6 cellular contexts compared by ENCODE assay signal in the genomic region with DNA sequence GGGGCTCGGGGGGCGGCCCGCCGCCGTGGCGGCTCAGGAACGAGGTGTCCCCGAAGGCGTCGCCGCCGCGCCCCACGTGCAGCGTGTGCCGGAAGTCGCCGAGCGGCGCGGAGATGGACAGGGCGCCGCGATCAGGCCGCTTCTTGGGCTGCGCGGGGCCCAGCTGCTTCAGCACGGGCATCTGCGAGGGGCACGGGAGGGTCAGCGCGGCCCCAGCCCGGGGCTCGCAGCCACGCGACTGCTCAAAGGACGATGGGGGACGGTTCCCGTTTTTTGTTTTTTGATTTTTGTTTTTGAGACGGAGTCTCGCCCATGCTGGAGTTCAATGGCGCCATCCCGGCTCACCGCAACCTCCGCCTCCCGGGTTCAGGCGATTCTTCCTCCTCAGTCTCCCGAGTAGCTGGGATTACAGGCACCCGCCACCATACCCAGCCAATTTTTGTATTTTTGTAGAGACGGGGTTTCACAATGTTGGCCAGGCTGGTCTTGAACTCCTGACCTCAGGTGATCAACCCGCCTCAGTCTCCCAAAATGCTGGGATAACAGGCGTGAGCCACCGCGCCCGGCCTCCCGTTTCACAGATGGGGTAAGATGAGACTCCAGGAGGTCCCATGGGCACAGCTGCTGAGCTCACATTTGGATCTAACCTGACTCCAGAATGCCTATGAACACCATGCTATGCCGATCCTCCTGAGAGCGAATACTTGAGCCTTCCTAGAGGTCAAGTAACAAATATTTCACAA. TPM values are rescaled to one million over a fixed set of nuclear protein-coding genes. Genes with fewer than 3 reads are reported as not detected.
DNase-seq lines count a peak whose midpoint lies in the region; ATAC-seq, FAIRE-seq and TF ChIP-seq lines count a peak whose summit lies in the region.

No MANE protein-coding gene starts in this region.

- peaks cover 14% of the 10 kb centered on the region for H3K79me2 ChIP-seq in GM12878 (ENCODE audit: control insufficient read depth, insufficient read depth, low read length)

- SMC1A ChIA-PET in GM12878 (lab: Charles Lee; ENCODE audit: uncharacterized antibody, unreplicated experiment), result no interaction called here

- POLR2A ChIA-PET in GM12878 (lab: Charles Lee), result interaction anchor here (1.3 kb wide), 1 partner anchor 17 kb away, joined by 4 read pairs; a partner anchor contains a TSS

- no peak overlapping the region for H2AFZ ChIP-seq in GM12878 (ENCODE audit: control insufficient read depth, low read depth, low read length)

- TF ChIP-seq EP300 in GM12878 (IDR thresholded peaks at IDR 0.05; ENCODE audit: borderline replicate concordance in 1 of 2, control insufficient read depth in 1 of 2, low read depth in 2 of 2, low read length in 2 of 2), result no peak

- WGBS in GM12878 (ENCODE audit: insufficient coverage, insufficient replicate concordance, low lambda C conversion rate, missing lambda C conversion rate), result 95% methylated on average over 43 of the region's 58 CpGs

- no peak for TF ChIP-seq POLR2A in GM12878 (IDR thresholded peaks at IDR 0.05; ENCODE audit: low read depth, low read length)

- H3K9ac ChIP-seq in GM12878 (ENCODE audit: control insufficient read depth, insufficient read depth, low read length), result no peak overlapping the region

- H3K27me3 Mint-ChIP-seq in osteocyte (ENCODE audit: unreplicated experiment), result no peaks in the 10 kb centered on the region

- H3K36me3 ChIP-seq in GM12878 (ENCODE audit: control insufficient read depth in 2 of 2, insufficient read depth in 2 of 2, low read length in 1 of 2), result peaks cover 0 to 11% of the 10 kb centered on the region in 2 experiments; a peak in 2 of 4 replicates

- H3K4me3 Mint-ChIP-seq in osteocyte (ENCODE audit: unreplicated experiment), result peak overlapping the region; percentile 26

- no peaks in the 10 kb centered on the region for H3K9me3 Mint-ChIP-seq in osteocyte (ENCODE audit: unreplicated experiment)

- no peak for ATAC-seq in GM12878

- H3K27me3 ChIP-seq in GM12878 (replicated peaks in 1 of 2; ENCODE audit: control insufficient read depth in 2 of 2, insufficient read depth in 2 of 2, low read length in 1 of 2), result no peaks in the 10 kb centered on the region

- CTCF ChIA-PET in GM12878 (lab: Yijun Ruan, JAX), result interaction anchor here (1.3 to 1.5 kb wide), 2 partner anchors 13 to 17 kb away, joined by 4 to 7 read pairs; a partner anchor contains a TSS

- no peaks in the 10 kb centered on the region for H4K20me1 ChIP-seq in GM12878 (ENCODE audit: control insufficient read depth, insufficient read depth)

- no peaks in the 10 kb centered on the region for H3K9me3 ChIP-seq in GM12878 (replicated peaks; ENCODE audit: control insufficient read depth, insufficient read depth, low read length)

- peaks cover 37% of the 10 kb centered on the region for H3K4me1 Mint-ChIP-seq in osteocyte (ENCODE audit: unreplicated experiment)

- no TSS peak for BruUV-seq in GM12878 (replicated peaks; lab: Mats Ljungman, UMichigan)

- TF ChIP-seq RAD21 in GM12878 (IDR thresholded peaks at IDR 0.05; ENCODE audit: insufficient read depth, low read depth, low read length), result no peak

- intact Hi-C loops in GM12878 (cut with micrococcal nuclease; ENCODE audit: unreplicated experiment), result no loop called here

- H3K36me3 Mint-ChIP-seq in osteocyte (ENCODE audit: unreplicated experiment), result peaks cover 12% of the 10 kb centered on the region

- peak overlapping the region; percentile 69 for H3K27ac Mint-ChIP-seq in osteocyte (ENCODE audit: unreplicated experiment)

- in situ Hi-C loops in GM12878 (cut with MboI), result loop anchor here (10.0 kb wide), 1 partner anchor 1189 kb away; a partner anchor contains a TSS

- peak in 49 of 76 experiments; percentile 30 to 76 (median 50) for DNase-seq in HUDEP-2 (lab: John Stamatoyannopoulos, UW; ENCODE audit: unreplicated experiment in 76 of 76)
- DNase-seq in GM12878 (ENCODE audit: low read depth, low spot score), result no peak
- DNase-seq in osteocyte (ENCODE audit: extremely low spot score, unreplicated experiment), result no peak
- DNase-seq in hippocampal formation (lab: John Stamatoyannopoulos, UW), result no peak
- no peak for DNase-seq in stimulated activated CD8-positive, alpha-beta memory T cell treated with anti-CD3 and anti-CD28 coated beads, Interleukin-4, amount 100 ng/mL, for 48 hours
- DNase-seq in epidermal melanocyte (ENCODE audit: insufficient read length, low spot score), result no peak

- no peak overlapping the region for H3K4me3 ChIP-seq in GM12878

- TF ChIP-seq CTCF in GM12878 (IDR thresholded peaks at IDR 0.05 in 2 of 3, conservative IDR thresholded peaks at IDR 0.05 in 1 of 3; ENCODE audit: control insufficient read depth in 2 of 3, extremely low read depth in 1 of 3, insufficient read depth in 1 of 3, low read depth in 3 of 3, low read length in 3 of 3), result no peak
- no peak for TF ChIP-seq CTCF in osteocyte (IDR thresholded peaks at IDR 0.05)

- FAIRE-seq in GM12878 (lab: Jason Lieb, UNC), result no peak

- H3K4me1 ChIP-seq in GM12878 (ENCODE audit: control insufficient read depth, insufficient read depth, low read length), result peaks cover 12% of the 10 kb centered on the region

- no peak overlapping the region for H3K27ac ChIP-seq in GM12878 (ENCODE audit: control insufficient read depth, insufficient read depth)

- RAD21 ChIA-PET in GM12878 (lab: Charles Lee; ENCODE audit: unreplicated experiment), result no interaction called here

- no peak overlapping the region for H3K4me2 ChIP-seq in GM12878 (ENCODE audit: control insufficient read depth, insufficient read depth)

RNA-seq across cellular contexts. Expression of a gene that starts 2.0 kb away (rescaled TPM):
- total RNA-seq in GM12878 (2013; cell fraction: nucleolus; rRNA removed), result 3.4 and 4.5 TPM in 2 replicates
- total RNA-seq in GM12878 (2014; rRNA removed), result 2.9 and 4.0 TPM in 2 replicates
- total RNA-seq in GM12878 (2014; rRNA removed; fragmentation: Illumina TruSeq; extraction: Trizol), result 0.76 and 0.78 TPM in 2 replicates
- total RNA-seq in GM12878 (2021), result 2.5 and 3.5 TPM in 2 replicates
- 0.26 TPM for polyA plus RNA-seq in GM12878 (2011; ENCODE audit: low read depth)
- polyA plus RNA-seq in GM12878 (2011; rRNA removed), result 0.09 and 0.20 TPM in 2 replicates
- polyA plus RNA-seq in GM12878 (2011; cell fraction: cytosol; rRNA removed), result 0.27 and 0.55 TPM in 2 replicates
- polyA plus RNA-seq in GM12878 (2011; cell fraction: nucleus; rRNA removed), result 0.67 and 0.78 TPM in 2 replicates
- 1.1 and 1.8 TPM in 2 replicates for polyA plus RNA-seq in GM12878 (2012)
- polyA plus RNA-seq in GM12878 (2014; fragmentation: Illumina TruSeq; extraction: Trizol), result 0.11 and 0.46 TPM in 2 replicates
- polyA plus RNA-seq in GM12878 (2014; fragmentation: Nextera tagmentation; extraction: Ambion mirVana), result 1 to 10 TPM in 1 of 2 experiments, under 1 TPM in 1; 0.18 to 1.7 TPM
- polyA plus RNA-seq in GM12878 (2014; rRNA removed), result 2.1 and 2.7 TPM in 2 replicates
- polyA plus RNA-seq in GM12878 (2016; fragmentation: Nextera tagmentation; extraction: Ambion mirVana), result under 1 TPM in 1 of 2 experiments, not detected in 1; 0.09 TPM
- 0.22 and 1.8 TPM in 2 replicates for polyA minus RNA-seq in GM12878 (2011; rRNA and poly(A)+ RNA removed)
- 1.2 and 1.7 TPM in 2 replicates for polyA minus RNA-seq in GM12878 (2011; cell fraction: cytosol; rRNA and poly(A)+ RNA removed)
- 2.8 and 3.3 TPM in 2 replicates for polyA minus RNA-seq in GM12878 (2011; cell fraction: nucleus; rRNA and poly(A)+ RNA removed)
- total RNA-seq in osteocyte, result 11.0 and 11.1 TPM in 2 replicates

RNA-seq across cellular contexts. Expression of a gene that starts 7.6 kb away (rescaled TPM):
- total RNA-seq in GM12878 (2013; cell fraction: nucleolus; rRNA removed), result 3.9 and 7.3 TPM in 2 replicates
- total RNA-seq in GM12878 (2014; rRNA removed) (1.3 and 1.8 TPM in 2 replicates), GM12878 (2014; rRNA removed; fragmentation: Illumina TruSeq; extraction: Trizol) (1.2 TPM in 1 of 2 replicates, not detected in the other), GM12878 (2021) (1.4 and 1.5 TPM in 2 replicates), osteocyte (72.4 and 85.4 TPM in 2 replicates)
- polyA plus RNA-seq in GM12878 (2011; ENCODE audit: low read depth), result not detected
- polyA plus RNA-seq in GM12878 (2011; rRNA removed) (0.40 and 0.42 TPM in 2 replicates), GM12878 (2014; fragmentation: Illumina TruSeq; extraction: Trizol) (not detected in 2 replicates), GM12878 (2014; fragmentation: Nextera tagmentation; extraction: Ambion mirVana) (not detected), GM12878 (2014; rRNA removed) (1.1 and 1.4 TPM in 2 replicates), GM12878 (2016; fragmentation: Nextera tagmentation; extraction: Ambion mirVana) (not detected)
- 0.81 and 1.2 TPM in 2 replicates for polyA plus RNA-seq in GM12878 (2011; cell fraction: cytosol; rRNA removed)
- 0.23 and 0.99 TPM in 2 replicates for polyA plus RNA-seq in GM12878 (2011; cell fraction: nucleus; rRNA removed)
- polyA plus RNA-seq in GM12878 (2012), result 0.49 and 0.79 TPM in 2 replicates
- not detected in 2 replicates for polyA minus RNA-seq in GM12878 (2011; rRNA and poly(A)+ RNA removed)
- polyA minus RNA-seq in GM12878 (2011; cell fraction: cytosol; rRNA and poly(A)+ RNA removed), result not detected in 2 replicates
- not detected in 2 replicates for polyA minus RNA-seq in GM12878 (2011; cell fraction: nucleus; rRNA and poly(A)+ RNA removed)

RNA-seq across cellular contexts. Expression of a gene that starts 16.5 kb away (rescaled TPM):
- total RNA-seq in GM12878 (2013; cell fraction: nucleolus; rRNA removed), result 745 and 840 TPM in 2 replicates
- total RNA-seq in GM12878 (2014; rRNA removed) (21.7 and 26.3 TPM in 2 replicates), GM12878 (2014; rRNA removed; fragmentation: Illumina TruSeq; extraction: Trizol) (11.3 and 11.5 TPM in 2 replicates), GM12878 (2021) (119 and 145 TPM in 2 replicates), osteocyte (145 and 192 TPM in 2 replicates)
- polyA plus RNA-seq in GM12878 (2011; ENCODE audit: low read depth), result 107 TPM
- polyA plus RNA-seq in GM12878 (2011; rRNA removed) (16.2 and 36.4 TPM in 2 replicates), GM12878 (2014; fragmentation: Illumina TruSeq; extraction: Trizol) (14.8 and 32.4 TPM in 2 replicates), GM12878 (2014; fragmentation: Nextera tagmentation; extraction: Ambion mirVana) (1 to 10 TPM; 2.3 to 2.5 TPM), GM12878 (2014; rRNA removed) (143 and 168 TPM in 2 replicates), GM12878 (2016; fragmentation: Nextera tagmentation; extraction: Ambion mirVana) (10 to 100 TPM; 46.0 to 51.4 TPM)
- 67.6 and 93.3 TPM in 2 replicates for polyA plus RNA-seq in GM12878 (2011; cell fraction: cytosol; rRNA removed)
- 848 and 1,111 TPM in 2 replicates for polyA plus RNA-seq in GM12878 (2011; cell fraction: nucleus; rRNA removed)
- polyA plus RNA-seq in GM12878 (2012), result 140 and 142 TPM in 2 replicates
- polyA minus RNA-seq in GM12878 (2011; rRNA and poly(A)+ RNA removed), result 30.6 and 63.8 TPM in 2 replicates
- polyA minus RNA-seq in GM12878 (2011; cell fraction: cytosol; rRNA and poly(A)+ RNA removed), result 25.0 and 27.4 TPM in 2 replicates
- 96.6 and 120 TPM in 2 replicates for polyA minus RNA-seq in GM12878 (2011; cell fraction: nucleus; rRNA and poly(A)+ RNA removed)

RNA-seq across cellular contexts. Expression of a gene that starts 37.1 kb away (rescaled TPM):
- total RNA-seq in GM12878 (2013; cell fraction: nucleolus; rRNA removed), result not detected in 2 replicates
- total RNA-seq in GM12878 (2014; rRNA removed), result not detected in 2 replicates
- not detected in 2 replicates for total RNA-seq in GM12878 (2014; rRNA removed; fragmentation: Illumina TruSeq; extraction: Trizol)
- total RNA-seq in GM12878 (2021), result not detected in 2 replicates
- polyA plus RNA-seq in GM12878 (2011; ENCODE audit: low read depth), result not detected
- 0.26 TPM in 1 of 2 replicates, not detected in the other for polyA plus RNA-seq in GM12878 (2011; rRNA removed)
- 0.27 and 0.40 TPM in 2 replicates for polyA plus RNA-seq in GM12878 (2011; cell fraction: cytosol; rRNA removed)
- polyA plus RNA-seq in GM12878 (2011; cell fraction: nucleus; rRNA removed), result 0.54 TPM in 1 of 2 replicates, not detected in the other
- 0.18 TPM in 1 of 2 replicates, not detected in the other for polyA plus RNA-seq in GM12878 (2012)
- not detected in 2 replicates for polyA plus RNA-seq in GM12878 (2014; fragmentation: Illumina TruSeq; extraction: Trizol)
- polyA plus RNA-seq in GM12878 (2014; fragmentation: Nextera tagmentation; extraction: Ambion mirVana), result not detected
- polyA plus RNA-seq in GM12878 (2014; rRNA removed), result not detected in 2 replicates
- not detected for polyA plus RNA-seq in GM12878 (2016; fragmentation: Nextera tagmentation; extraction: Ambion mirVana)
- not detected in 2 replicates for polyA minus RNA-seq in GM12878 (2011; rRNA and poly(A)+ RNA removed)
- polyA minus RNA-seq in GM12878 (2011; cell fraction: cytosol; rRNA and poly(A)+ RNA removed), result not detected in 2 replicates
- not detected in 2 replicates for polyA minus RNA-seq in GM12878 (2011; cell fraction: nucleus; rRNA and poly(A)+ RNA removed)
- total RNA-seq in osteocyte, result not detected in 2 replicates

RNA-seq across cellular contexts. Expression of a gene that starts 50.3 kb away (rescaled TPM):
- 0.31 and 0.81 TPM in 2 replicates for total RNA-seq in GM12878 (2013; cell fraction: nucleolus; rRNA removed)
- total RNA-seq in GM12878 (2014; rRNA removed), result 0.27 TPM in 1 of 2 replicates, not detected in the other
- total RNA-seq in GM12878 (2014; rRNA removed; fragmentation: Illumina TruSeq; extraction: Trizol), result 0.09 TPM in 1 of 2 replicates, not detected in the other
- total RNA-seq in GM12878 (2021), result 0.32 and 0.36 TPM in 2 replicates
- 0.16 TPM for polyA plus RNA-seq in GM12878 (2011; ENCODE audit: low read depth)
- polyA plus RNA-seq in GM12878 (2011; rRNA removed), result not detected in 2 replicates
- polyA plus RNA-seq in GM12878 (2011; cell fraction: cytosol; rRNA removed), result 0.08 TPM in 1 of 2 replicates, not detected in the other
- 0.23 and 0.31 TPM in 2 replicates for polyA plus RNA-seq in GM12878 (2011; cell fraction: nucleus; rRNA removed)
- 0.36 and 0.76 TPM in 2 replicates for polyA plus RNA-seq in GM12878 (2012)
- polyA plus RNA-seq in GM12878 (2014; fragmentation: Illumina TruSeq; extraction: Trizol), result 0.01 TPM in 1 of 2 replicates, not detected in the other
- under 1 TPM in 1 of 2 experiments, not detected in 1; 0.05 TPM for polyA plus RNA-seq in GM12878 (2014; fragmentation: Nextera tagmentation; extraction: Ambion mirVana)
- 0.08 TPM in 1 of 2 replicates, not detected in the other for polyA plus RNA-seq in GM12878 (2014; rRNA removed)
- under 1 TPM; 0.16 to 0.26 TPM for polyA plus RNA-seq in GM12878 (2016; fragmentation: Nextera tagmentation; extraction: Ambion mirVana)
- not detected in 2 replicates for polyA minus RNA-seq in GM12878 (2011; rRNA and poly(A)+ RNA removed)
- polyA minus RNA-seq in GM12878 (2011; cell fraction: cytosol; rRNA and poly(A)+ RNA removed), result not detected in 2 replicates
- polyA minus RNA-seq in GM12878 (2011; cell fraction: nucleus; rRNA and poly(A)+ RNA removed), result not detected in 2 replicates
- not detected in 2 replicates for total RNA-seq in osteocyte

Comparison
In these comparisons a context has a peak if more than half of its experiments do, and no peak if none do; other contexts are left out.
1. DNase-seq: peak in HUDEP-2 (49 of 76); none in GM12878 (single experiment), osteocyte (single experiment), hippocampal formation (0 of 2), stimulated activated CD8-positive, alpha-beta memory T cell treated with anti-CD3 and anti-CD28 coated beads, Interleukin-4, amount 100 ng/mL, for 48 hours (single experiment) and epidermal melanocyte (single experiment).